13 cellular contexts compared by ENCODE assay signal in the genomic region with DNA sequence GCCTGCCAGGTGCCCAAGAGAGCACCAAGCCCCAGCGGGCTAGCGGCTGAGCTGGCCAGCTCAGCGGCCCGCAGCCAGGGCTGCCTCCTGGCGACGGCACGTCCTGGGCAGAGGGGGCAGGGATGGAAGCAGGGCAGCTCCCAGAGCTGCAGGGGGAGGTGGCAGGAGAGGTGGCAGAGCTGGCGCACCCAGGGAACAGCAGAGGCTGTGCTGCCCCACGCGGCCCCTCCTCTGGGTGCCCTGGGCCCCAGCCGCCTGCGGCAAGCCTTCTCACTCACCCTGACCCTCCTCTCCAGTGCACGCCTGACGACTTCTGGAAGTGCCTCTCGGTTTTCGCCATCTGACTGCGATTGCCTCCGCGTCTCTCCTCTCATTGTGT. TPM values are rescaled to one million over a fixed set of nuclear protein-coding genes. Genes with fewer than 3 reads are reported as not detected.
DNase-seq lines count a peak whose midpoint lies in the region; ATAC-seq, FAIRE-seq and TF ChIP-seq lines count a peak whose summit lies in the region.
"Had no signal": no experiment of that assay in that cellular context is flagged by ENCODE, and none has a peak within 500 bp of the region (broad histone marks: within the 10 kb centered on the region; RNA-seq: fewer than 3 reads in every experiment).

No MANE protein-coding gene starts in this region.

- H3K36me3 ChIP-seq in pancreas: no peaks in the 10 kb centered on the region
- H3K36me3 ChIP-seq: right lobe of liver had no signal

- intact Hi-C loops in Right ventricle myocardium superior (cut with DNase I) (no loop called here), pancreas (cut with DNase I) (no loop called here)

- no peak for TF ChIP-seq CTCF in pancreas (IDR thresholded peaks at IDR 0.05)

- DNase-seq in DMS79 (lab: John Stamatoyannopoulos, UW) (peak; percentile 43), NCI-H510A (lab: John Stamatoyannopoulos, UW) (peak; percentile 67), Right ventricle myocardium superior (peak; percentile 69), pancreas (peak in 5 of 6 donors; percentile 60 to 90 (median 71)), NCI-H345 treated with DMSO at 0.1 percent for 48 hours (lab: John Stamatoyannopoulos, UW; ENCODE audit: unreplicated experiment) (no peak), NCI-H128 (lab: John Stamatoyannopoulos, UW; ENCODE audit: unreplicated experiment) (no peak)
- DNase-seq: activated naive CD8-positive, alpha-beta T cell treated with anti-CD3 and anti-CD28 coated beads, Interleukin-2, amount 50 U/mL, for 24 hours; CD4-positive, alpha-beta memory T cell; naive B cell; right lobe of liver; T-cell had no signal

- no peaks in the 10 kb centered on the region for H3K9me3 ChIP-seq in pancreas
- H3K9me3 ChIP-seq: right lobe of liver had no signal

- ATAC-seq in Right ventricle myocardium superior (ENCODE audit: poor library complexity) (peak; percentile 65), pancreas (peak in 3 of 4 donors; percentile 23 to 44 (median 25)), HG02610 (IDR thresholded peaks at IDR 0.05; ENCODE audit: unreplicated experiment) (no peak)
- ATAC-seq: activated naive CD8-positive, alpha-beta T cell treated with anti-CD3 and anti-CD28 coated beads, Interleukin-2, amount 50 U/mL, for 24 hours; T-cell had no signal

- FAIRE-seq in pancreas (lab: Jason Lieb, UNC): no peak
- FAIRE-seq: HTR-8/SVneo had no signal

- H3K27ac ChIP-seq in pancreas: peak overlapping the region in 1 of 4 donors; percentile 47
- H3K27ac ChIP-seq: right lobe of liver had no signal

- WGBS in pancreas, 2 donors: 36 to 39% methylated on average over 19 of the region's 19 CpGs

- peaks cover 41 to 66% (median 55%) of the 10 kb centered on the region in 3 donors for H3K4me1 ChIP-seq in pancreas

- no peak overlapping the region for H3K4me3 ChIP-seq in pancreas
- H3K4me3 ChIP-seq: right lobe of liver had no signal

- H3K27me3 ChIP-seq in pancreas: no peaks in the 10 kb centered on the region
- H3K27me3 ChIP-seq: right lobe of liver had no signal

RNA-seq across cellular contexts. Expression of a gene that starts 24.7 kb away (rescaled TPM):
- total RNA-seq in Right ventricle myocardium superior: 30.3 TPM
- total RNA-seq in pancreas: 10 to 100 TPM; 32.0 to 50.3 (median 41.9) TPM
- 10 to 100 TPM; 32.9 to 61.5 TPM for polyA plus RNA-seq in pancreas

RNA-seq across cellular contexts. Expression of a gene that starts 51.0 kb away (rescaled TPM):
- 0.81 TPM for total RNA-seq in Right ventricle myocardium superior
- total RNA-seq in pancreas: 1 to 10 TPM in 2 of 6 donors, under 1 TPM in 4; 0.37 to 1.6 (median 0.71) TPM
- polyA plus RNA-seq in pancreas: 1 to 10 TPM in 1 of 2 donors, under 1 TPM in 1; 0.76 to 1.9 TPM

Comparison
In these comparisons a context has a peak if more than half of its experiments do, and no peak if none do; other contexts are left out.
1. DNase-seq: peak in DMS79 (single experiment), NCI-H510A (single experiment), Right ventricle myocardium superior (single experiment) and pancreas (5 of 6); none in NCI-H345 treated with DMSO at 0.1 percent for 48 hours (single experiment) and NCI-H128 (single experiment).